Comparison of ENCODE assay signal across 15 cellular contexts in the genomic region with DNA sequence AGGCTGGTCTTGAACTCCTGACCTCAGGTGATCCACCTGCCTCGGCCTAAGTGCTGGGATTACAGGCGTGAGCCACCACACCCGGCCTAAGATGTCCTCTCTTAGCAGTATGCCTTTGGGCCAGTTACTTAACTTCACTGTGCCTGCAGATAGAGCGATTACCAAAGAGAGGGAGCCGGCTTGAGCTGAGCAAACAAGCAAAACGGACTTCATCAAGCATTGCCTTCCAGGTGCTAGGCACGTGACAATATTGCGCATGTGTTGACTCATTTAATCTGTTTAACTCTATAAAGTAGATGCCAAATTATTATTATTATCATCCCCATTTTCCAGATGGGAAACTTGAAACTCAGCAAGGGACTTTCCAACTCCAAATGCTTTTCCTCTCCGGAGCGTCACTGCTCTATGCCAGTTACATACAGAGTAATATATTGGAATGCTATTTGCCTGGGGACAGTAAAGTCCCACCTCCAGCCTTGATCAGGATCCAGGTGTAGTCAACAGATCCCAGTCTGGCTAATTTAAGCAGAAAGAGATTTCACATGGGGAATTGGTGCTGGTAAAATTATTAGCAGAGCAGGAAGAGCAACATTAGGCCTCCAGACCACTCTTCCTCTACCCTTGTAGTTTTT. TPM values are rescaled to one million over a fixed set of nuclear protein-coding genes. Genes with fewer than 3 reads are reported as not detected.
"Had no signal": no experiment of that assay in that cellular context is flagged by ENCODE, and none has a peak within 500 bp of the region (broad histone marks: within the 10 kb centered on the region; RNA-seq: fewer than 3 reads in every experiment).

No MANE protein-coding gene starts in this region.

- FAIRE-seq: colon had no signal

- H3K4me1 ChIP-seq: SJSA1, tibial artery had no signal

- H3K4me1 Mint-ChIP-seq: neural crest cell had no signal

- H3K27ac ChIP-seq: ovary, SJSA1, tibial artery had no signal

- H3K4me3 Mint-ChIP-seq: activated CD4-positive, alpha-beta memory T cell treated with anti-CD3 and anti-CD28 coated beads, Interleukin-2, amount 10 ng/mL, durations not matched to agents 7 days and 5 days; neural crest cell had no signal

- H3K36me3 ChIP-seq: ovary, SJSA1, tibial artery had no signal

- H3K9me3 Mint-ChIP-seq: activated CD4-positive, alpha-beta memory T cell treated with anti-CD3 and anti-CD28 coated beads, Interleukin-2, amount 10 ng/mL, durations not matched to agents 7 days and 5 days; neural crest cell had no signal

- H3K27me3 ChIP-seq: ovary, SJSA1, tibial artery had no signal

- H3K27ac Mint-ChIP-seq: activated CD4-positive, alpha-beta memory T cell treated with anti-CD3 and anti-CD28 coated beads, Interleukin-2, amount 10 ng/mL, durations not matched to agents 7 days and 5 days had no signal

- H3K9me3 ChIP-seq: ovary, SJSA1, tibial artery had no signal

- H3K4me3 ChIP-seq: ovary, SJSA1, tibial artery had no signal

- DNase-seq: activated CD4-positive, alpha-beta memory T cell treated with anti-CD3 and anti-CD28 coated beads, Interleukin-2, amount 10 ng/mL, durations not matched to agents 7 days and 5 days; activated gamma-delta T cell treated with Interleukin-2 at 50 U/mL for 16 hours; activated T-cell treated with anti-CD3 and anti-CD28 coated beads, Interleukin-2, amount 50 U/mL, for 48 hours; aorta; effector CD4-positive, alpha-beta T cell; ovary; retina; T1000; tibial artery had no signal

RNA-seq across cellular contexts. Expression of a gene that starts 5.6 kb away (rescaled TPM):
- total RNA-seq: activated CD4-positive, alpha-beta memory T cell treated with anti-CD3 and anti-CD28 coated beads, Interleukin-2, amount 10 ng/mL, durations not matched to agents 7 days and 5 days; aorta; cardiac septum; kidney epithelial cell; neural crest cell; SJSA1; skeletal muscle tissue had no signal
